In genomic region chr18:36535202-36535935, GRCh38 we compare ENCODE assay signal across 26 cellular contexts.
"Had no signal": no experiment of that assay in that cellular context is flagged by ENCODE, and none has a peak within 500 bp of the region (broad histone marks: within the 10 kb centered on the region; RNA-seq: fewer than 3 reads in every experiment).

No MANE protein-coding gene starts in this region.

- FAIRE-seq: astrocyte had no signal

- H3K9me3 ChIP-seq: esophagus squamous epithelium, left ventricle myocardium inferior had no signal

- ATAC-seq: activated CD4-positive, CD25-positive, alpha-beta regulatory T cell treated with anti-CD3 and anti-CD28 coated beads, Interleukin-2, amount 50 U/mL, for 24 hours; natural killer cell; sciatic nerve; stimulated activated effector memory CD8-positive, alpha-beta T cell treated with anti-CD3 and anti-CD28 coated beads, Interleukin-12 subunit alpha, Interleukin-12 subunit beta, amount 100 ng/mL, for 72 hours; stimulated activated naive CD8-positive, alpha-beta T cell treated with anti-CD3 and anti-CD28 coated beads, Interleukin-15, amount 100 ng/mL, for 72 hours had no signal

- H3K4me3 ChIP-seq: esophagus squamous epithelium, left ventricle myocardium inferior, lung, skin epidermis had no signal

- H3K27me3 ChIP-seq: brain microvascular endothelial cell, esophagus squamous epithelium had no signal

- H3K4me3 Mint-ChIP-seq: activated CD4-positive, alpha-beta memory T cell treated with anti-CD3 and anti-CD28 coated beads for 36 hours; activated CD4-positive, alpha-beta T cell treated with anti-CD3 and anti-CD28 coated beads, Interleukin-2, amount 10 ng/mL, durations not matched to agents 24 days and 14 days; endodermal cell; natural killer cell; stimulated activated effector memory CD8-positive, alpha-beta T cell treated with anti-CD3 and anti-CD28 coated beads, Interleukin-12 subunit alpha, Interleukin-12 subunit beta, amount 100 ng/mL, for 72 hours; stimulated activated naive CD8-positive, alpha-beta T cell treated with anti-CD3 and anti-CD28 coated beads, Interleukin-15, amount 100 ng/mL, for 72 hours; type B pancreatic cell had no signal

- H3K27ac ChIP-seq: brain microvascular endothelial cell, esophagus squamous epithelium, left ventricle myocardium inferior, skin epidermis had no signal

- H3K36me3 ChIP-seq: brain microvascular endothelial cell, esophagus squamous epithelium, left ventricle myocardium inferior had no signal

- H3K36me3 Mint-ChIP-seq: activated CD4-positive, alpha-beta memory T cell treated with anti-CD3 and anti-CD28 coated beads for 36 hours; natural killer cell; stimulated activated effector memory CD8-positive, alpha-beta T cell treated with anti-CD3 and anti-CD28 coated beads, Interleukin-12 subunit alpha, Interleukin-12 subunit beta, amount 100 ng/mL, for 72 hours; type B pancreatic cell had no signal

- H3K9me3 Mint-ChIP-seq: activated CD4-positive, alpha-beta memory T cell treated with anti-CD3 and anti-CD28 coated beads for 36 hours; activated CD4-positive, alpha-beta T cell treated with anti-CD3 and anti-CD28 coated beads, Interleukin-2, amount 10 ng/mL, durations not matched to agents 24 days and 14 days; endodermal cell; natural killer cell; stimulated activated effector memory CD8-positive, alpha-beta T cell treated with anti-CD3 and anti-CD28 coated beads, Interleukin-12 subunit alpha, Interleukin-12 subunit beta, amount 100 ng/mL, for 72 hours; stimulated activated naive CD8-positive, alpha-beta T cell treated with anti-CD3 and anti-CD28 coated beads, Interleukin-15, amount 100 ng/mL, for 72 hours; type B pancreatic cell had no signal

- H3K4me1 Mint-ChIP-seq: endodermal cell; stimulated activated naive CD8-positive, alpha-beta T cell treated with anti-CD3 and anti-CD28 coated beads, Interleukin-15, amount 100 ng/mL, for 72 hours had no signal

- DNase-seq: activated CD4-positive, alpha-beta memory T cell treated with anti-CD3 and anti-CD28 coated beads for 36 hours; activated CD4-positive, alpha-beta T cell treated with anti-CD3 and anti-CD28 coated beads, Interleukin-2, amount 10 ng/mL, durations not matched to agents 24 days and 14 days; activated CD8-positive, alpha-beta memory T cell treated with anti-CD3 and anti-CD28 coated beads, Interleukin-2, amount 50 U/mL, for 4 hours; activated gamma-delta T cell; activated naive CD4-positive, alpha-beta T cell treated with anti-CD3 and anti-CD28 coated beads, Interleukin-2, amount 50 U/mL, for 16 hours; activated T-cell treated with anti-CD3 and anti-CD28 coated beads, Interleukin-2, amount 50 U/mL, for 1 hour; amniotic stem cell; brain microvascular endothelial cell; cortex of kidney; endodermal cell; esophagus squamous epithelium; foreskin melanocyte; left ventricle myocardium inferior; mesendoderm; natural killer cell; stimulated activated CD4-positive, alpha-beta T cell treated with anti-CD3 and anti-CD28 coated beads, Interleukin-4, amount 100 ng/mL, for 24 hours; stimulated activated naive CD8-positive, alpha-beta T cell treated with anti-CD3 and anti-CD28 coated beads, Interleukin-15, amount 100 ng/mL, for 72 hours; substantia nigra had no signal

- H3K27me3 Mint-ChIP-seq: progenitor cell of endocrine pancreas, type B pancreatic cell had no signal

- H3K27ac Mint-ChIP-seq: activated CD4-positive, alpha-beta memory T cell treated with anti-CD3 and anti-CD28 coated beads for 36 hours; activated CD4-positive, alpha-beta T cell treated with anti-CD3 and anti-CD28 coated beads, Interleukin-2, amount 10 ng/mL, durations not matched to agents 24 days and 14 days; endodermal cell; natural killer cell; progenitor cell of endocrine pancreas; stimulated activated effector memory CD8-positive, alpha-beta T cell treated with anti-CD3 and anti-CD28 coated beads, Interleukin-12 subunit alpha, Interleukin-12 subunit beta, amount 100 ng/mL, for 72 hours; stimulated activated naive CD8-positive, alpha-beta T cell treated with anti-CD3 and anti-CD28 coated beads, Interleukin-15, amount 100 ng/mL, for 72 hours; type B pancreatic cell had no signal
